Comparison of ENCODE assay signal across 8 cellular contexts in genomic region chr13:33542309-33543088, GRCh38.
A peak's percentile ranks its signal among the peaks of the same experiment; 100 is the strongest.
DNase-seq lines count a peak whose midpoint lies in the region; ATAC-seq and TF ChIP-seq lines count a peak whose summit lies in the region.

No MANE protein-coding gene starts in this region.

- no peaks in the 10 kb centered on the region for H3K27me3 ChIP-seq in Panc1 (ENCODE audit: control insufficient read depth, insufficient read depth, low read length)
- H3K27me3 ChIP-seq in esophagus squamous epithelium: no peaks in the 10 kb centered on the region

- no peaks in the 10 kb centered on the region for H3K9me3 ChIP-seq in Panc1 (ENCODE audit: control insufficient read depth, insufficient read depth, low read depth, low read length)
- no peaks in the 10 kb centered on the region for H3K9me3 ChIP-seq in esophagus squamous epithelium

- peak; percentile 83 for ATAC-seq in GM21723 (IDR thresholded peaks at IDR 0.05; ENCODE audit: unreplicated experiment)
- peak; percentile 96 for ATAC-seq in Panc1

- H3K36me3 ChIP-seq in Panc1 (ENCODE audit: control insufficient read depth, insufficient read depth, low read length): no peaks in the 10 kb centered on the region
- no peaks in the 10 kb centered on the region for H3K36me3 ChIP-seq in esophagus squamous epithelium

- TF ChIP-seq CTCF in Panc1 (IDR thresholded peaks at IDR 0.05) (peak; percentile 89), esophagus squamous epithelium (IDR thresholded peaks at IDR 0.05) (peak; percentile 86 to 97 (median 92))

- no TSS peak for BruUV-seq in Panc1 (replicated peaks; lab: Mats Ljungman, UMichigan)

- peak in 3 of 4 donors; percentile 3 to 63 (median 21) for TF ChIP-seq POLR2A in esophagus squamous epithelium (IDR thresholded peaks at IDR 0.05)

- in situ Hi-C loops in Panc1 (cut with HindIII; ENCODE audit: low pct_unique_long_range_greater_than_20kb, low sequenced_read_pairs): no loop called here

- peak; percentile 97 for DNase-seq in DMS79 treated with DMSO at 0.1 percent for 48 hours (lab: John Stamatoyannopoulos, UW)
- peak; percentile 100 for DNase-seq in KG1 (lab: John Stamatoyannopoulos, UW)
- DNase-seq in Panc1 (ENCODE audit: low read depth, low spot score): peak; percentile 82
- DNase-seq in activated T-helper 1 cell treated with Interleukin-2 at 50 U/mL for 16 hours (ENCODE audit: low read depth): peak; percentile 98
- peak; percentile 90 for DNase-seq in esophagus squamous epithelium (lab: John Stamatoyannopoulos, UW)
- DNase-seq in myocyte (ENCODE audit: low read depth): peak; percentile 99
- DNase-seq in stimulated activated CD8-positive, alpha-beta memory T cell treated with anti-CD3 and anti-CD28 coated beads, Interleukin-7, amount 100 ng/mL, for 48 hours (ENCODE audit: extremely low read depth in 1 of 2, low read depth in 1 of 2): peak; percentile 95 to 99

- H3K4me1 ChIP-seq in Panc1 (ENCODE audit: control insufficient read depth, insufficient read depth, low read length) (peaks cover 11% of the 10 kb centered on the region), esophagus squamous epithelium (peaks cover 11 to 33% (median 22%) of the 10 kb centered on the region in 3 donors)

- POLR2A ChIA-PET in Panc1 (lab: Charles Lee): interaction anchor here (0.6 kb wide), 1 partner anchor 187 kb away, joined by 3 read pairs; no protein-coding TSS in a partner anchor

- H3K4me3 ChIP-seq in Panc1 (ENCODE audit: low read depth in 2 of 2, low read length in 2 of 2) (peak overlapping the region; percentile 67 to 78), esophagus squamous epithelium (peak overlapping the region; percentile 32 to 67 (median 56))

- H3K27ac ChIP-seq in Panc1 (ENCODE audit: low read length) (peak overlapping the region; percentile 100), esophagus squamous epithelium (peak overlapping the region; percentile 93 to 99 (median 96))

- intact Hi-C loops in Panc1 (cut with micrococcal nuclease; ENCODE audit: unreplicated experiment) (loop anchor here (5.0 kb wide), 1 partner anchor 315 kb away; no protein-coding TSS in a partner anchor), esophagus squamous epithelium (cut with DNase I) (loop anchor here (10.0 kb wide), 1 partner anchor 182 kb away; no protein-coding TSS in a partner anchor)

- WGBS in esophagus squamous epithelium, 2 donors: 0% methylated on average over 18 of the region's 70 CpGs

- CTCF ChIA-PET in Panc1 (lab: Charles Lee): interaction anchor here (0.6 kb wide), 1 partner anchor 859 kb away, joined by 3 read pairs; no protein-coding TSS in a partner anchor

Comparison
In these comparisons a context has a peak if more than half of its experiments do, and no peak if none do; other contexts are left out.
1. Peak in every context shown above with its lines: DNase-seq, ATAC-seq, H3K4me3 ChIP-seq and H3K27ac ChIP-seq.